Comparison of ENCODE assay signal across 22 cellular contexts in genomic region chr6:159533016-159533415, GRCh38.
"Had no signal": no experiment of that assay in that cellular context is flagged by ENCODE, and none has a peak within 500 bp of the region (broad histone marks: within the 10 kb centered on the region; RNA-seq: fewer than 3 reads in every experiment).

No MANE protein-coding gene starts in this region.

- H3K4me1 ChIP-seq: breast epithelium, Peyer's patch had no signal

- H3K27ac ChIP-seq: breast epithelium, Peyer's patch had no signal

- H3K27me3 ChIP-seq: breast epithelium, Peyer's patch had no signal

- DNase-seq: activated CD4-positive, alpha-beta memory T cell treated with anti-CD3 and anti-CD28 coated beads for 36 hours; activated CD4-positive, alpha-beta T cell treated with anti-CD3 and anti-CD28 coated beads for 48 hours; activated CD4-positive, CD25-positive, alpha-beta regulatory T cell treated with anti-CD3 and anti-CD28 coated beads, Interleukin-2, amount 50 U/mL, for 72 hours; activated CD8-positive, alpha-beta memory T cell treated with anti-CD3 and anti-CD28 coated beads for 24 hours; activated gamma-delta T cell treated with Interleukin-2 at 50 U/mL for 16 hours; activated naive CD4-positive, alpha-beta T cell treated with anti-CD3 and anti-CD28 coated beads, Interleukin-2, amount 10 ng/mL, durations not matched to agents 7 days and 5 days; activated naive CD8-positive, alpha-beta T cell treated with anti-CD3 and anti-CD28 coated beads for 36 hours; activated T-cell treated with anti-CD3 and anti-CD28 coated beads, Interleukin-2, amount 50 U/mL, for 4 hours; caudate nucleus; Kasumi-1; NCI-H1105 treated with DMSO at 0.1 percent for 48 hours; NCI-H1436 treated with DMSO at 0.1 percent for 48 hours; NCI-H187; NCI-H2081; NCI-H524; Peyer's patch; SHP77 treated with DMSO at 0.1 percent for 48 hours; T-helper 17 cell; T-helper 9 cell had no signal

- H3K9me3 ChIP-seq: breast epithelium, Peyer's patch had no signal

- H3K4me3 Mint-ChIP-seq: activated CD4-positive, alpha-beta memory T cell treated with anti-CD3 and anti-CD28 coated beads for 36 hours; activated naive CD4-positive, alpha-beta T cell treated with anti-CD3 and anti-CD28 coated beads, Interleukin-2, amount 10 ng/mL, durations not matched to agents 7 days and 5 days; activated naive CD8-positive, alpha-beta T cell treated with anti-CD3 and anti-CD28 coated beads for 36 hours; activated T-cell treated with anti-CD3 and anti-CD28 coated beads, Interleukin-2, amount 50 U/mL, for 4 hours; activated T-helper 17 cell treated with anti-CD3 and anti-CD28 coated beads, Interleukin-2, amount 50 U/mL, for 72 hours; T-helper 17 cell; WTC11 had no signal

- H3K4me1 Mint-ChIP-seq: activated naive CD4-positive, alpha-beta T cell treated with anti-CD3 and anti-CD28 coated beads, Interleukin-2, amount 10 ng/mL, durations not matched to agents 7 days and 5 days; activated naive CD8-positive, alpha-beta T cell treated with anti-CD3 and anti-CD28 coated beads for 36 hours; activated T-helper 17 cell treated with anti-CD3 and anti-CD28 coated beads, Interleukin-2, amount 50 U/mL, for 72 hours; WTC11 had no signal

- H3K36me3 ChIP-seq: breast epithelium, Peyer's patch had no signal

- H3K9me3 Mint-ChIP-seq: activated CD4-positive, alpha-beta memory T cell treated with anti-CD3 and anti-CD28 coated beads for 36 hours; activated naive CD4-positive, alpha-beta T cell treated with anti-CD3 and anti-CD28 coated beads, Interleukin-2, amount 10 ng/mL, durations not matched to agents 7 days and 5 days; activated naive CD8-positive, alpha-beta T cell treated with anti-CD3 and anti-CD28 coated beads for 36 hours; activated T-cell treated with anti-CD3 and anti-CD28 coated beads, Interleukin-2, amount 50 U/mL, for 4 hours; activated T-helper 17 cell treated with anti-CD3 and anti-CD28 coated beads, Interleukin-2, amount 50 U/mL, for 72 hours; WTC11 had no signal

- ATAC-seq: activated T-cell treated with anti-CD3 and anti-CD28 coated beads, Interleukin-2, amount 50 U/mL, for 4 hours; activated T-helper 17 cell treated with anti-CD3 and anti-CD28 coated beads, Interleukin-2, amount 50 U/mL, for 72 hours; T-helper 17 cell had no signal

- H3K27ac Mint-ChIP-seq: activated CD4-positive, alpha-beta memory T cell treated with anti-CD3 and anti-CD28 coated beads for 36 hours; activated naive CD4-positive, alpha-beta T cell treated with anti-CD3 and anti-CD28 coated beads, Interleukin-2, amount 10 ng/mL, durations not matched to agents 7 days and 5 days; activated naive CD8-positive, alpha-beta T cell treated with anti-CD3 and anti-CD28 coated beads for 36 hours; activated T-helper 17 cell treated with anti-CD3 and anti-CD28 coated beads, Interleukin-2, amount 50 U/mL, for 72 hours; T-helper 17 cell; WTC11 had no signal

- H3K36me3 Mint-ChIP-seq: activated CD4-positive, alpha-beta memory T cell treated with anti-CD3 and anti-CD28 coated beads for 36 hours; activated naive CD4-positive, alpha-beta T cell treated with anti-CD3 and anti-CD28 coated beads, Interleukin-2, amount 10 ng/mL, durations not matched to agents 7 days and 5 days; activated naive CD8-positive, alpha-beta T cell treated with anti-CD3 and anti-CD28 coated beads for 36 hours; WTC11 had no signal

- H3K4me3 ChIP-seq: breast epithelium, Peyer's patch had no signal
